19 cellular contexts compared by ENCODE assay signal in genomic region chr7:8931906-8932646, GRCh38.
"Had no signal": no experiment of that assay in that cellular context is flagged by ENCODE, and none has a peak within 500 bp of the region (broad histone marks: within the 10 kb centered on the region; RNA-seq: fewer than 3 reads in every experiment).

No MANE protein-coding gene starts in this region.

- DNase-seq: activated CD4-positive, alpha-beta T cell treated with anti-CD3 and anti-CD28 coated beads, Interleukin-2, amount 10 ng/mL, durations not matched to agents 7 days and 5 days; activated CD4-positive, CD25-positive, alpha-beta regulatory T cell; activated naive CD4-positive, alpha-beta T cell; activated T-cell treated with anti-CD3 and anti-CD28 coated beads for 4 hours; anterior cingulate cortex; dermis blood vessel endothelial cell; effector memory CD8-positive, alpha-beta T cell; head of caudate nucleus; kidney glomerular epithelial cell; left ventricle myocardium superior; mesendoderm; stimulated activated CD4-positive, alpha-beta T cell treated with anti-CD3 and anti-CD28 coated beads, Interleukin-1b, Interleukin-23, amount 100 ng/mL, for 48 hours; stomach; upper lobe of right lung had no signal

- H3K27me3 Mint-ChIP-seq: activated CD4-positive, alpha-beta T cell treated with anti-CD3 and anti-CD28 coated beads, Interleukin-2, amount 10 ng/mL, durations not matched to agents 7 days and 5 days; effector memory CD8-positive, alpha-beta T cell; natural killer cell treated with Interleukin-12 subunit alpha and Interleukin-12 subunit beta and Interleukin-15 and Interleukin-18, amount 100 ng/mL, for 72 hours had no signal

- H3K4me3 Mint-ChIP-seq: activated CD4-positive, alpha-beta T cell treated with anti-CD3 and anti-CD28 coated beads, Interleukin-2, amount 10 ng/mL, durations not matched to agents 7 days and 5 days; effector memory CD8-positive, alpha-beta T cell; natural killer cell treated with Interleukin-12 subunit alpha and Interleukin-12 subunit beta and Interleukin-15 and Interleukin-18, amount 100 ng/mL, for 72 hours had no signal

- H3K27ac Mint-ChIP-seq: activated CD4-positive, alpha-beta T cell treated with anti-CD3 and anti-CD28 coated beads, Interleukin-2, amount 10 ng/mL, durations not matched to agents 7 days and 5 days; effector memory CD8-positive, alpha-beta T cell; natural killer cell treated with Interleukin-12 subunit alpha and Interleukin-12 subunit beta and Interleukin-15 and Interleukin-18, amount 100 ng/mL, for 72 hours had no signal

- H3K4me1 Mint-ChIP-seq: activated CD4-positive, alpha-beta T cell treated with anti-CD3 and anti-CD28 coated beads, Interleukin-2, amount 10 ng/mL, durations not matched to agents 7 days and 5 days had no signal

- H3K4me3 ChIP-seq: prostate gland, stomach, thoracic aorta, upper lobe of right lung had no signal

- H3K27me3 ChIP-seq: stomach, upper lobe of right lung had no signal

- H3K36me3 ChIP-seq: prostate gland, stomach, thoracic aorta, upper lobe of right lung had no signal

- H3K4me1 ChIP-seq: prostate gland, stomach, upper lobe of right lung had no signal

- H3K27ac ChIP-seq: epithelial cell of prostate, prostate gland, stomach, thoracic aorta, upper lobe of right lung had no signal

- ATAC-seq: effector memory CD8-positive, alpha-beta T cell; left ventricle myocardium superior; natural killer cell treated with Interleukin-12 subunit alpha and Interleukin-12 subunit beta and Interleukin-15 and Interleukin-18, amount 100 ng/mL, for 72 hours; sciatic nerve; upper lobe of right lung had no signal

- H3K9me3 ChIP-seq: prostate gland, stomach, thoracic aorta, upper lobe of right lung had no signal
